Comparison of ENCODE assay signal across 7 cellular contexts in genomic region chr14:74502236-74503019, GRCh38. TPM values are rescaled to one million over a fixed set of nuclear protein-coding genes. Genes with fewer than 3 reads are reported as not detected.
DNase-seq lines count a peak whose midpoint lies in the region; ATAC-seq, FAIRE-seq and TF ChIP-seq lines count a peak whose summit lies in the region.

No MANE protein-coding gene starts in this region.

- peak; percentile 64 for TF ChIP-seq CTCF in LNCAP (IDR thresholded peaks at IDR 0.05)

- peak; percentile 3 for FAIRE-seq in G401.6 (lab: Jason Lieb, UNC)

- CTCF ChIA-PET in activated CD8-positive, alpha-beta memory T cell treated with anti-CD3 and anti-CD28 coated beads, Interleukin-2, amount 10 ng/mL, durations not matched to agents 7 days and 5 days (lab: Charles Lee) = interaction anchor here (0.8 to 1.4 kb wide), 4 partner anchors 9 to 110 kb away, joined by 3 to 7 read pairs (median 3); partner anchors contain the start of genes ISCA2 and NPC2

- DNase-seq in activated CD8-positive, alpha-beta memory T cell treated with anti-CD3 and anti-CD28 coated beads, Interleukin-2, amount 10 ng/mL, durations not matched to agents 7 days and 5 days = peak; percentile 52
- peak; percentile 52 for DNase-seq in inferior parietal cortex (ENCODE audit: extremely low spot score)
- DNase-seq in activated gamma-delta T cell treated with Interleukin-2 at 50 U/mL for 16 hours = no peak
- DNase-seq in stimulated activated CD4-positive, alpha-beta T cell treated with anti-CD3 and anti-CD28 coated beads, Interleukin-4, amount 100 ng/mL, for 4 hours = no peak

- no peak overlapping the region for H3K27ac Mint-ChIP-seq in activated CD8-positive, alpha-beta memory T cell treated with anti-CD3 and anti-CD28 coated beads, Interleukin-2, amount 10 ng/mL, durations not matched to agents 7 days and 5 days

- no peaks in the 10 kb centered on the region for H3K4me1 Mint-ChIP-seq in activated CD8-positive, alpha-beta memory T cell treated with anti-CD3 and anti-CD28 coated beads, Interleukin-2, amount 10 ng/mL, durations not matched to agents 7 days and 5 days

- H3K9me3 Mint-ChIP-seq in activated CD8-positive, alpha-beta memory T cell treated with anti-CD3 and anti-CD28 coated beads, Interleukin-2, amount 10 ng/mL, durations not matched to agents 7 days and 5 days (ENCODE audit: low read depth) = no peaks in the 10 kb centered on the region

- ATAC-seq in activated CD8-positive, alpha-beta memory T cell treated with anti-CD3 and anti-CD28 coated beads, Interleukin-2, amount 10 ng/mL, durations not matched to agents 7 days and 5 days = peak; percentile 63
- no peak for ATAC-seq in HG03460 (IDR thresholded peaks at IDR 0.05; ENCODE audit: unreplicated experiment)

- H3K27me3 Mint-ChIP-seq in activated CD8-positive, alpha-beta memory T cell treated with anti-CD3 and anti-CD28 coated beads, Interleukin-2, amount 10 ng/mL, durations not matched to agents 7 days and 5 days = peaks cover 5% of the 10 kb centered on the region

- no peak overlapping the region for H3K4me3 Mint-ChIP-seq in activated CD8-positive, alpha-beta memory T cell treated with anti-CD3 and anti-CD28 coated beads, Interleukin-2, amount 10 ng/mL, durations not matched to agents 7 days and 5 days

- H3K36me3 Mint-ChIP-seq in activated CD8-positive, alpha-beta memory T cell treated with anti-CD3 and anti-CD28 coated beads, Interleukin-2, amount 10 ng/mL, durations not matched to agents 7 days and 5 days = no peaks in the 10 kb centered on the region

RNA-seq across cellular contexts. Expression of gene ISCA2, which starts 8.9 kb away (rescaled TPM):
- 10 to 100 TPM; 20.9 to 25.6 TPM for total RNA-seq in activated CD8-positive, alpha-beta memory T cell treated with anti-CD3 and anti-CD28 coated beads, Interleukin-2, amount 10 ng/mL, durations not matched to agents 7 days and 5 days

RNA-seq across cellular contexts. Expression of gene NPC2, which starts 9.3 kb away (rescaled TPM):
- 10 to 100 TPM; 25.0 to 35.6 TPM for total RNA-seq in activated CD8-positive, alpha-beta memory T cell treated with anti-CD3 and anti-CD28 coated beads, Interleukin-2, amount 10 ng/mL, durations not matched to agents 7 days and 5 days

Comparison
In these comparisons a context has a peak if more than half of its experiments do, and no peak if none do; other contexts are left out.
1. DNase-seq: peak in activated CD8-positive, alpha-beta memory T cell treated with anti-CD3 and anti-CD28 coated beads, Interleukin-2, amount 10 ng/mL, durations not matched to agents 7 days and 5 days (single experiment) and inferior parietal cortex (single experiment); none in activated gamma-delta T cell treated with Interleukin-2 at 50 U/mL for 16 hours (single experiment) and stimulated activated CD4-positive, alpha-beta T cell treated with anti-CD3 and anti-CD28 coated beads, Interleukin-4, amount 100 ng/mL, for 4 hours (0 of 2).